19 cellular contexts compared by ENCODE assay signal in the genomic region with DNA sequence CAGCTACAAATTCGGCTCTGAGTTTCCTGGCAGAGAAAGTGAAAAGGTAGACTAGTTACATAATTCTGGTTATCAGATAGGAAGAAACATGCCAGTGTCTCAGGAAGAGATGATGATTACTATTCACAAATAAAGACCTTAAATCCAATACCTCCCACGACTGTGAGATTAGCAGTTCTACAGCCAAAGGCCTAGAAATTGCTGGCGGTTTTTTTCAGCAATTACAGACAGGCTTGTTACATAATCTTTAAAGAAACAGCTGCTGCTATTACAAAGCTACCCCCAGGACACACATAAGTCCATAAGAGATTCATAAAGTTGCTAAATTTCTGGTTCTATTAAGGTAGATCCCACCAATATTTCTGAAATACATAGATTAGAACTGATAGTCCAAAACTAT. TPM values are rescaled to one million over a fixed set of nuclear protein-coding genes. Genes with fewer than 3 reads are reported as not detected.
A peak's percentile ranks its signal among the peaks of the same experiment; 100 is the strongest.
DNase-seq lines count a peak whose midpoint lies in the region; TF ChIP-seq lines count a peak whose summit lies in the region.
"Had no signal": no experiment of that assay in that cellular context is flagged by ENCODE, and none has a peak within 500 bp of the region (broad histone marks: within the 10 kb centered on the region; RNA-seq: fewer than 3 reads in every experiment).

No MANE protein-coding gene starts in this region.

- H3K27ac Mint-ChIP-seq in MCF 10A (ENCODE audit: low read depth, unreplicated experiment), result peak overlapping the region; percentile 72
- H3K27ac Mint-ChIP-seq: activated B cell treated with CpG ODN at 0.5 μM for 24 hours; activated T-helper 17 cell treated with anti-CD3 and anti-CD28 coated beads, Interleukin-2, amount 50 U/mL, for 72 hours; mesothelial cell of epicardium; T-cell had no signal

- intact Hi-C loops in MCF 10A (cut with micrococcal nuclease) (no loop called here), mammary epithelial cell (cut with micrococcal nuclease) (no loop called here), uterus (cut with DNase I; ENCODE audit: low total_unique reads) (no loop called here)

- H2AFZ ChIP-seq in mammary epithelial cell (ENCODE audit: low read depth, low read length) (no peak overlapping the region), SK-N-SH (ENCODE audit: low read depth) (no peak overlapping the region)

- H3K9me2 ChIP-seq in SK-N-SH, result no peaks in the 10 kb centered on the region

- no peaks in the 10 kb centered on the region for H3K79me2 ChIP-seq in mammary epithelial cell (ENCODE audit: insufficient read depth, low read length)
- no peaks in the 10 kb centered on the region for H3K79me2 ChIP-seq in SK-N-SH (ENCODE audit: insufficient read depth)

- peaks cover 7% of the 10 kb centered on the region for H3K4me1 Mint-ChIP-seq in MCF 10A (ENCODE audit: insufficient read depth, unreplicated experiment)
- H3K4me1 Mint-ChIP-seq: activated B cell treated with CpG ODN at 0.5 μM for 24 hours, mesothelial cell of epicardium, T-cell had no signal

- H3K27ac ChIP-seq in mammary epithelial cell (ENCODE audit: insufficient read depth, low read depth, low read length) (no peak overlapping the region), neutrophil (peak overlapping the region; percentile 48), uterus (peak overlapping the region; percentile 36 to 44), SK-N-SH (ENCODE audit: low read depth in 2 of 2, low read length in 1 of 2) (no peak overlapping the region)
- H3K27ac ChIP-seq: A549 had no signal

- H3F3A ChIP-seq in SK-N-SH (replicated peaks; ENCODE audit: insufficient read depth), result no peaks in the 10 kb centered on the region

- no peaks in the 10 kb centered on the region for H3K27me3 ChIP-seq in mammary epithelial cell (ENCODE audit: insufficient read depth, low read length)
- H3K27me3 ChIP-seq in neutrophil, result no peaks in the 10 kb centered on the region
- no peaks in the 10 kb centered on the region for H3K27me3 ChIP-seq in uterus
- no peaks in the 10 kb centered on the region for H3K27me3 ChIP-seq in SK-N-SH (ENCODE audit: insufficient read depth)
- H3K27me3 ChIP-seq: adrenal gland had no signal

- DNase-seq in MCF 10A (ENCODE audit: unreplicated experiment), result no peak
- no peak for DNase-seq in mammary epithelial cell
- peak; percentile 31 for DNase-seq in globus pallidus (ENCODE audit: low spot score)
- DNase-seq in uterus, result no peak
- no peak for DNase-seq in NCI-H2171 (lab: John Stamatoyannopoulos, UW)
- no peak for DNase-seq in SK-N-SH
- no peak for DNase-seq in NCI-H1048 (lab: John Stamatoyannopoulos, UW)
- DNase-seq: activated B cell treated with CpG ODN at 0.5 μM for 24 hours, adrenal gland, DMS79, glutamatergic neuron, NCI-H2081, occipital lobe, small intestine, T-cell had no signal

- H3K36me3 ChIP-seq in mammary epithelial cell (ENCODE audit: insufficient read depth, low read length) (no peaks in the 10 kb centered on the region), neutrophil (no peaks in the 10 kb centered on the region), uterus (no peaks in the 10 kb centered on the region), SK-N-SH (replicated peaks in 1 of 2; ENCODE audit: control insufficient read depth in 1 of 2, insufficient read depth in 2 of 2, low read length in 1 of 2) (peaks cover 21 to 31% of the 10 kb centered on the region in 2 experiments)

- CTCF ChIA-PET in MCF 10A (lab: Yijun Ruan, JAX), result interaction anchor here (0.6 kb wide), 1 partner anchor 11 kb away, joined by 4 read pairs; no protein-coding TSS in a partner anchor
- CTCF ChIA-PET in mammary epithelial cell (lab: Charles Lee; ENCODE audit: low non-redundant PET), result no interaction called here
- CTCF ChIA-PET in SK-N-SH (lab: Yijun Ruan, JAX), result interaction anchor here (0.7 kb wide), 1 partner anchor 324 kb away, joined by 3 read pairs; no protein-coding TSS in a partner anchor

- no peaks in the 10 kb centered on the region for H4K20me1 ChIP-seq in mammary epithelial cell (ENCODE audit: insufficient read depth, low read length)
- no peaks in the 10 kb centered on the region for H4K20me1 ChIP-seq in SK-N-SH (ENCODE audit: insufficient read depth)

- TF ChIP-seq EP300 in SK-N-SH (IDR thresholded peaks at IDR 0.05; ENCODE audit: borderline replicate concordance in 1 of 2, low read depth in 1 of 2, low read length in 1 of 2), result no peak

- in situ Hi-C loops in mammary epithelial cell (cut with MboI; ENCODE audit: low sequenced_read_pairs in 2 of 2), result no loop called here

- peaks cover 38% of the 10 kb centered on the region for H3K36me3 Mint-ChIP-seq in MCF 10A (ENCODE audit: insufficient read depth, unreplicated experiment)

- H3K4me1 ChIP-seq in mammary epithelial cell (ENCODE audit: insufficient read depth, low read length), result no peaks in the 10 kb centered on the region
- H3K4me1 ChIP-seq in neutrophil (ENCODE audit: control insufficient read depth in 1 of 2, insufficient read depth in 1 of 2, low read depth in 1 of 2, low read length in 1 of 2), result peaks cover 42 to 44% of the 10 kb centered on the region in 2 experiments
- H3K4me1 ChIP-seq in uterus, result no peaks in the 10 kb centered on the region
- peaks cover 0 to 4% of the 10 kb centered on the region in 2 experiments; a peak in 1 of 4 replicates for H3K4me1 ChIP-seq in SK-N-SH (ENCODE audit: control insufficient read depth in 1 of 2, insufficient read depth in 2 of 2, low read depth in 1 of 2, low read length in 1 of 2)

- no peak for TF ChIP-seq POLR2A in uterus (IDR thresholded peaks at IDR 0.05)

- 93% methylated on average over 3 of the region's 3 CpGs for WGBS in mammary epithelial cell (ENCODE audit: low coverage, missing lambda C conversion rate)
- 95% methylated on average over 3 of the region's 3 CpGs for WGBS in SK-N-SH (ENCODE audit: low lambda C conversion rate)

- dilution Hi-C loops in mammary epithelial cell (cut with HindIII; ENCODE audit: low sequenced_read_pairs), result no loop called here

- H3K9me3 ChIP-seq in mammary epithelial cell (replicated peaks; ENCODE audit: insufficient read depth, low read length) (no peaks in the 10 kb centered on the region), neutrophil (no peaks in the 10 kb centered on the region), uterus (no peaks in the 10 kb centered on the region), SK-N-SH (no peaks in the 10 kb centered on the region)
- H3K9me3 ChIP-seq: A549, adrenal gland had no signal

- BruUV-seq in MCF 10A (replicated peaks; lab: Mats Ljungman, UMichigan) (no TSS peak), mammary epithelial cell (replicated peaks; lab: Mats Ljungman, UMichigan) (no TSS peak)

- no peak for TF ChIP-seq CTCF in MCF 10A (IDR thresholded peaks at IDR 0.05; ENCODE audit: unreplicated experiment)
- no peak for TF ChIP-seq CTCF in mammary epithelial cell (conservative IDR thresholded peaks at IDR 0.05 in 1 of 2, IDR thresholded peaks at IDR 0.05 in 1 of 2; ENCODE audit: extremely low read depth in 1 of 2, insufficient read depth in 1 of 2, low read depth in 1 of 2, low read length in 2 of 2)
- TF ChIP-seq CTCF in neutrophil (IDR thresholded peaks at IDR 0.05), result no peak
- TF ChIP-seq CTCF in uterus (IDR thresholded peaks at IDR 0.05), result no peak
- no peak for TF ChIP-seq CTCF in SK-N-SH (IDR thresholded peaks at IDR 0.05)

- POLR2A ChIA-PET in MCF 10A (lab: Yijun Ruan, JAX) (interaction anchor here (0.6 to 1.1 kb wide), 5 partner anchors 10 to 240 kb away, joined by 3 to 5 read pairs (median 3); a partner anchor contains a TSS), SK-N-SH (lab: Yijun Ruan, JAX) (no interaction called here)

- no peak overlapping the region for H3K4me3 Mint-ChIP-seq in MCF 10A (ENCODE audit: unreplicated experiment)
- H3K4me3 Mint-ChIP-seq: activated B cell treated with CpG ODN at 0.5 μM for 24 hours; activated T-helper 17 cell treated with anti-CD3 and anti-CD28 coated beads, Interleukin-2, amount 50 U/mL, for 72 hours; mesothelial cell of epicardium; T-cell had no signal

- H3K9ac ChIP-seq in mammary epithelial cell (ENCODE audit: insufficient read depth, low read length) (no peak overlapping the region), SK-N-SH (no peak overlapping the region)

- no peaks in the 10 kb centered on the region for H3K27me3 Mint-ChIP-seq in MCF 10A (ENCODE audit: insufficient read depth, unreplicated experiment)
- H3K27me3 Mint-ChIP-seq: activated B cell treated with CpG ODN at 0.5 μM for 24 hours; activated T-helper 17 cell treated with anti-CD3 and anti-CD28 coated beads, Interleukin-2, amount 50 U/mL, for 72 hours; T-cell had no signal

- no peaks in the 10 kb centered on the region for H3K9me3 Mint-ChIP-seq in MCF 10A (ENCODE audit: unreplicated experiment)
- H3K9me3 Mint-ChIP-seq: activated B cell treated with CpG ODN at 0.5 μM for 24 hours; activated T-helper 17 cell treated with anti-CD3 and anti-CD28 coated beads, Interleukin-2, amount 50 U/mL, for 72 hours; mesothelial cell of epicardium; T-cell had no signal

- no peak overlapping the region for H3K4me2 ChIP-seq in mammary epithelial cell (ENCODE audit: insufficient read depth, low read depth, low read length)
- no peak overlapping the region for H3K4me2 ChIP-seq in SK-N-SH

- H3K4me3 ChIP-seq in mammary epithelial cell (replicated peaks in 1 of 3; ENCODE audit: insufficient read depth in 1 of 3, low read depth in 2 of 3, low read length in 3 of 3) (no peak overlapping the region), neutrophil (ENCODE audit: low read depth in 1 of 2, low read length in 1 of 2) (no peak overlapping the region), uterus (no peak overlapping the region), SK-N-SH (ENCODE audit: low read depth in 2 of 2, low read length in 1 of 2) (no peak overlapping the region)
- H3K4me3 ChIP-seq: A549, adrenal gland had no signal

- no peak for TF ChIP-seq RAD21 in SK-N-SH (IDR thresholded peaks at IDR 0.05; ENCODE audit: low read length)

TF ChIP-seq in SK-N-SH, 30 proteins besides CTCF, POLR2A, EP300 and RAD21 (continues in another document):
- TF ChIP-seq EZH2phosphoT487 (IDR thresholded peaks at IDR 0.05; ENCODE audit: borderline replicate concordance, low read depth), result no peak
- no peak for TF ChIP-seq MXI1 (IDR thresholded peaks at IDR 0.05; ENCODE audit: low read depth, low read length)

RNA-seq across cellular contexts. Expression of a gene that starts 40.2 kb away (rescaled TPM):
- total RNA-seq in MCF 10A (2022) (14.2 and 14.5 TPM in 2 replicates), mammary epithelial cell (10 to 100 TPM; 10.5 to 15.2 TPM), uterus (10 to 100 TPM in 2 of 4 donors, 1 to 10 TPM in 2; 9.5 to 17.5 (median 12.5) TPM)
- polyA plus RNA-seq in mammary epithelial cell (37.6 TPM), SK-N-SH (2012; rRNA removed) (40.3 and 49.3 TPM in 2 replicates)
- polyA minus RNA-seq in mammary epithelial cell, result 29.6 TPM
- 38.3 and 46.8 TPM in 2 replicates for polyA plus RNA-seq in SK-N-SH (2012; cell fraction: cytosol; rRNA removed)
- 16.2 and 29.8 TPM in 2 replicates for polyA plus RNA-seq in SK-N-SH (2012; cell fraction: nucleus; rRNA removed)

Comparison
In these comparisons a context has a peak if more than half of its experiments do, and no peak if none do; other contexts are left out.
1. H3K27ac ChIP-seq: peak in neutrophil (single experiment) and uterus (2 of 2); none in mammary epithelial cell (single experiment) and SK-N-SH (0 of 2).